1 cellular context compared by ENCODE assay signal in the genomic region with DNA sequence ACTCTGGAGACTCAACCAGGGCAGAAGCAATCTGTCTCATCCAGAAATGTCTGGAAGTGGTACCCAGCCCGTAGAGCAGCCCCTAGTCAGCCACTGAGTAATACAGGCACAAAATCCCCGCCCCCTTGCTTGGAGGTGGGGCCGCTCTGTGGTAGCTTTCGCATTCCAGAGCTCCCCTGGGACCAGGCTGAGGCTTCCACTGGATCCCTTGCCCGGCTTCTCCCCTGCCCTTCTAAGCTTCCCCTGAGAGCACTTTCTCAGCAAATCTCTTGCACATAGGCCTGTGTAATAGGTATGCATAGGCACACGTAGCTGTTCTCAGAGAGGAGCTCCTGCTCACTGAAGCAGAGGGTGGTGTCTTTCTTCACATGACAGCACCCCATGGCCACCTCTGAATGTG.
A peak's percentile ranks its signal among the peaks of the same experiment; 100 is the strongest.
TF ChIP-seq lines count a peak whose summit lies in the region.

No MANE protein-coding gene starts in this region.

TF ChIP-seq in HEK293, 187 proteins besides CTCF, POLR2A, EP300 and RAD21 (continued from another document):
- TF ChIP-seq, protein P1, sequence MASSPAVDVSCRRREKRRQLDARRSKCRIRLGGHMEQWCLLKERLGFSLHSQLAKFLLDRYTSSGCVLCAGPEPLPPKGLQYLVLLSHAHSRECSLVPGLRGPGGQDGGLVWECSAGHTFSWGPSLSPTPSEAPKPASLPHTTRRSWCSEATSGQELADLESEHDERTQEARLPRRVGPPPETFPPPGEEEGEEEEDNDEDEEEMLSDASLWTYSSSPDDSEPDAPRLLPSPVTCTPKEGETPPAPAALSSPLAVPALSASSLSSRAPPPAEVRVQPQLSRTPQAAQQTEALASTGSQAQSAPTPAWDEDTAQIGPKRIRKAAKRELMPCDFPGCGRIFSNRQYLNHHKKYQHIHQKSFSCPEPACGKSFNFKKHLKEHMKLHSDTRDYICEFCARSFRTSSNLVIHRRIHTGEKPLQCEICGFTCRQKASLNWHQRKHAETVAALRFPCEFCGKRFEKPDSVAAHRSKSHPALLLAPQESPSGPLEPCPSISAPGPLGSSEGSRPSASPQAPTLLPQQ (tag by site-specific recombination; IDR thresholded peaks at IDR 0.05): peak; percentile 71
- TF ChIP-seq, protein P2, sequence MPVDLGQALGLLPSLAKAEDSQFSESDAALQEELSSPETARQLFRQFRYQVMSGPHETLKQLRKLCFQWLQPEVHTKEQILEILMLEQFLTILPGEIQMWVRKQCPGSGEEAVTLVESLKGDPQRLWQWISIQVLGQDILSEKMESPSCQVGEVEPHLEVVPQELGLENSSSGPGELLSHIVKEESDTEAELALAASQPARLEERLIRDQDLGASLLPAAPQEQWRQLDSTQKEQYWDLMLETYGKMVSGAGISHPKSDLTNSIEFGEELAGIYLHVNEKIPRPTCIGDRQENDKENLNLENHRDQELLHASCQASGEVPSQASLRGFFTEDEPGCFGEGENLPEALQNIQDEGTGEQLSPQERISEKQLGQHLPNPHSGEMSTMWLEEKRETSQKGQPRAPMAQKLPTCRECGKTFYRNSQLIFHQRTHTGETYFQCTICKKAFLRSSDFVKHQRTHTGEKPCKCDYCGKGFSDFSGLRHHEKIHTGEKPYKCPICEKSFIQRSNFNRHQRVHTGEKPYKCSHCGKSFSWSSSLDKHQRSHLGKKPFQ (tag by site-specific recombination; IDR thresholded peaks at IDR 0.05): no peak
- peak; percentile 59; the same call in 1 of the 2 replicates for TF ChIP-seq ZFP69B (tag by site-specific recombination; IDR thresholded peaks at IDR 0.05)
